Comparison of ENCODE assay signal across 26 cellular contexts in genomic region chr2:231272961-231273360, GRCh38.
"Had no signal": no experiment of that assay in that cellular context is flagged by ENCODE, and none has a peak within 500 bp of the region (broad histone marks: within the 10 kb centered on the region; RNA-seq: fewer than 3 reads in every experiment).

No MANE protein-coding gene starts in this region.

- H3K27ac Mint-ChIP-seq: immature natural killer cell; natural killer cell; stimulated activated naive CD8-positive, alpha-beta T cell treated with anti-CD3 and anti-CD28 coated beads, Interleukin-15, amount 100 ng/mL, for 72 hours had no signal

- H3K4me1 Mint-ChIP-seq: immature natural killer cell, natural killer cell, neural crest cell had no signal

- H3K9me3 ChIP-seq: esophagus squamous epithelium, prostate gland, right atrium auricular region, suprapubic skin, upper lobe of left lung had no signal

- H3K4me3 Mint-ChIP-seq: immature natural killer cell; natural killer cell; neural crest cell; stimulated activated naive CD8-positive, alpha-beta T cell treated with anti-CD3 and anti-CD28 coated beads, Interleukin-15, amount 100 ng/mL, for 72 hours had no signal

- H3K4me3 ChIP-seq: coronary artery, esophagus squamous epithelium, lung, prostate gland, right atrium auricular region, smooth muscle cell, suprapubic skin had no signal

- DNase-seq: dermis blood vessel endothelial cell; effector memory CD4-positive, alpha-beta T cell; erythroblast; esophagus squamous epithelium; foreskin melanocyte; hypothalamus; immature natural killer cell; mesenchymal stem cell; midbrain; natural killer cell; stimulated activated CD4-positive, alpha-beta T cell treated with anti-CD3 and anti-CD28 coated beads, Interleukin-12 subunit alpha, Interleukin-12 subunit beta, amount 100 ng/mL, for 4 hours; stimulated activated CD4-positive, alpha-beta T cell treated with anti-CD3 and anti-CD28 coated beads, Interleukin-1b, Interleukin-23, amount 100 ng/mL, for 48 hours; stimulated activated CD4-positive, alpha-beta T cell treated with anti-CD3 and anti-CD28 coated beads, Interleukin-4, amount 100 ng/mL, for 1 hour; stimulated activated CD8-positive, alpha-beta memory T cell treated with anti-CD3 and anti-CD28 coated beads, Interleukin-4, amount 100 ng/mL, for 48 hours; stimulated activated naive CD4-positive, alpha-beta T cell; stimulated activated naive CD8-positive, alpha-beta T cell treated with anti-CD3 and anti-CD28 coated beads, Interleukin-15, amount 100 ng/mL, for 72 hours; upper lobe of left lung had no signal

- ATAC-seq: left lobe of liver; natural killer cell; sciatic nerve; stimulated activated naive CD8-positive, alpha-beta T cell treated with anti-CD3 and anti-CD28 coated beads, Interleukin-15, amount 100 ng/mL, for 72 hours had no signal

- H3K27ac ChIP-seq: coronary artery, esophagus squamous epithelium, prostate gland, right atrium auricular region, suprapubic skin had no signal

- H3K27me3 Mint-ChIP-seq: stimulated activated naive CD8-positive, alpha-beta T cell treated with anti-CD3 and anti-CD28 coated beads, Interleukin-15, amount 100 ng/mL, for 72 hours had no signal

- H3K36me3 ChIP-seq: right atrium auricular region had no signal

- H3K27me3 ChIP-seq: esophagus squamous epithelium, right atrium auricular region, suprapubic skin, upper lobe of left lung had no signal

- H3K9me3 Mint-ChIP-seq: immature natural killer cell; natural killer cell; neural crest cell; stimulated activated naive CD8-positive, alpha-beta T cell treated with anti-CD3 and anti-CD28 coated beads, Interleukin-15, amount 100 ng/mL, for 72 hours had no signal

- H3K4me1 ChIP-seq: esophagus squamous epithelium, prostate gland, right atrium auricular region, suprapubic skin had no signal

- H3K4me2 ChIP-seq: smooth muscle cell had no signal

- H3K36me3 Mint-ChIP-seq: immature natural killer cell, natural killer cell had no signal
